1 cellular context compared by ENCODE assay signal in the genomic region with DNA sequence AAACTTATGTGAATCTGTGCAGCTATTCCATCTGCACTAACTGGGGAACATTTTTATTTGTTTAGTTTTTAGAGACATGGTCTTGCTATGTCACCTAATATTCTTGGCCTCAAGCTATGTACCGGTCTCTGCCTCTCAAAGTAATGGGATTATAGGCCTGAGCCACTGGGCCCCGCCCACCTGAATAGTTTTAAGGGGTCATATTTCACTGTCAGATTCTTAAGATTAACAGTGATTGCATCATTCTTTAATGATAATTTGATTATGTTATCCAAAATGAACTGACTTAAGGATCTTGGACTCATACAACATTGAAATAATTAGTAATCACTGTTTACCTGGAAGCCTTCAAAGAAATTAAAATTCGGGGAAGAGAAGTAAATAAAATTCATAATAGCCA.
TF ChIP-seq lines count a peak whose summit lies in the region.

No MANE protein-coding gene starts in this region.

TF ChIP-seq in GM23338, 12 proteins besides CTCF, POLR2A, EP300 and RAD21 (continued from another document):
- TF ChIP-seq, protein P1, sequence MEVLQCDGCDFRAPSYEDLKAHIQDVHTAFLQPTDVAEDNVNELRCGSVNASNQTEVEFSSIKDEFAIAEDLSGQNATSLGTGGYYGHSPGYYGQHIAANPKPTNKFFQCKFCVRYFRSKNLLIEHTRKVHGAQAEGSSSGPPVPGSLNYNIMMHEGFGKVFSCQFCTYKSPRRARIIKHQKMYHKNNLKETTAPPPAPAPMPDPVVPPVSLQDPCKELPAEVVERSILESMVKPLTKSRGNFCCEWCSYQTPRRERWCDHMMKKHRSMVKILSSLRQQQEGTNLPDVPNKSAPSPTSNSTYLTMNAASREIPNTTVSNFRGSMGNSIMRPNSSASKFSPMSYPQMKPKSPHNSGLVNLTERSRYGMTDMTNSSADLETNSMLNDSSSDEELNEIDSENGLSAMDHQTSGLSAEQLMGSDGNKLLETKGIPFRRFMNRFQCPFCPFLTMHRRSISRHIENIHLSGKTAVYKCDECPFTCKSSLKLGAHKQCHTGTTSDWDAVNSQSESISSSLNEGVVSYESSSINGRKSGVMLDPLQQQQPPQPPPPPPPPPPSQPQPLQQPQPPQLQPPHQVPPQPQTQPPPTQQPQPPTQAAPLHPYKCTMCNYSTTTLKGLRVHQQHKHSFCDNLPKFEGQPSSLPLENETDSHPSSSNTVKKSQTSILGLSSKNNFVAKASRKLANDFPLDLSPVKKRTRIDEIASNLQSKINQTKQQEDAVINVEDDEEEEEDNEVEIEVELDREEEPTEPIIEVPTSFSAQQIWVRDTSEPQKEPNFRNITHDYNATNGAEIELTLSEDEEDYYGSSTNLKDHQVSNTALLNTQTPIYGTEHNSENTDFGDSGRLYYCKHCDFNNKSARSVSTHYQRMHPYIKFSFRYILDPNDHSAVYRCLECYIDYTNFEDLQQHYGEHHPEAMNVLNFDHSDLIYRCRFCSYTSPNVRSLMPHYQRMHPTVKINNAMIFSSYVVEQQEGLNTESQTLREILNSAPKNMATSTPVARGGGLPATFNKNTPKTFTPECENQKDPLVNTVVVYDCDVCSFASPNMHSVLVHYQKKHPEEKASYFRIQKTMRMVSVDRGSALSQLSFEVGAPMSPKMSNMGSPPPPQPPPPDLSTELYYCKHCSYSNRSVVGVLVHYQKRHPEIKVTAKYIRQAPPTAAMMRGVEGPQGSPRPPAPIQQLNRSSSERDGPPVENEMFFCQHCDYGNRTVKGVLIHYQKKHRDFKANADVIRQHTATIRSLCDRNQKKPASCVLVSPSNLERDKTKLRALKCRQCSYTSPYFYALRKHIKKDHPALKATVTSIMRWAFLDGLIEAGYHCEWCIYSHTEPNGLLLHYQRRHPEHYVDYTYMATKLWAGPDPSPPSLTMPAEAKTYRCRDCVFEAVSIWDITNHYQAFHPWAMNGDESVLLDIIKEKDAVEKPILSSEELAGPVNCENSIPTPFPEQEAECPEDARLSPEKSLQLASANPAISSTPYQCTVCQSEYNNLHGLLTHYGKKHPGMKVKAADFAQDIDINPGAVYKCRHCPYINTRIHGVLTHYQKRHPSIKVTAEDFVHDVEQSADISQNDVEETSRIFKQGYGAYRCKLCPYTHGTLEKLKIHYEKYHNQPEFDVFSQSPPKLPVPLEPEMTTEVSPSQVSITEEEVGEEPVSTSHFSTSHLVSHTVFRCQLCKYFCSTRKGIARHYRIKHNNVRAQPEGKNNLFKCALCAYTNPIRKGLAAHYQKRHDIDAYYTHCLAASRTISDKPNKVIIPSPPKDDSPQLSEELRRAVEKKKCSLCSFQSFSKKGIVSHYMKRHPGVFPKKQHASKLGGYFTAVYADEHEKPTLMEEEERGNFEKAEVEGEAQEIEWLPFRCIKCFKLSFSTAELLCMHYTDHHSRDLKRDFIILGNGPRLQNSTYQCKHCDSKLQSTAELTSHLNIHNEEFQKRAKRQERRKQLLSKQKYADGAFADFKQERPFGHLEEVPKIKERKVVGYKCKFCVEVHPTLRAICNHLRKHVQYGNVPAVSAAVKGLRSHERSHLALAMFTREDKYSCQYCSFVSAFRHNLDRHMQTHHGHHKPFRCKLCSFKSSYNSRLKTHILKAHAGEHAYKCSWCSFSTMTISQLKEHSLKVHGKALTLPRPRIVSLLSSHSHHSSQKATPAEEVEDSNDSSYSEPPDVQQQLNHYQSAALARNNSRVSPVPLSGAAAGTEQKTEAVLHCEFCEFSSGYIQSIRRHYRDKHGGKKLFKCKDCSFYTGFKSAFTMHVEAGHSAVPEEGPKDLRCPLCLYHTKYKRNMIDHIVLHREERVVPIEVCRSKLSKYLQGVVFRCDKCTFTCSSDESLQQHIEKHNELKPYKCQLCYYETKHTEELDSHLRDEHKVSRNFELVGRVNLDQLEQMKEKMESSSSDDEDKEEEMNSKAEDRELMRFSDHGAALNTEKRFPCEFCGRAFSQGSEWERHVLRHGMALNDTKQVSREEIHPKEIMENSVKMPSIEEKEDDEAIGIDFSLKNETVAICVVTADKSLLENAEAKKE (CRISPR knock-in tag; IDR thresholded peaks at IDR 0.05), result no peak
- no peak for TF ChIP-seq ZNF331 (CRISPR knock-in tag; IDR thresholded peaks at IDR 0.05; ENCODE audit: low read depth)
- TF ChIP-seq POLR2AphosphoS5 (IDR thresholded peaks at IDR 0.05; ENCODE audit: low read depth), result no peak
